Comparison of ENCODE assay signal across 1 cellular context in genomic region chr6:168031411-168032382, GRCh38.
TF ChIP-seq lines count a peak whose summit lies in the region.

No MANE protein-coding gene starts in this region.

TF ChIP-seq in K562, 482 proteins besides CTCF, POLR2A, EP300 and RAD21 (continued from another document):
- no peak for TF ChIP-seq ARID4B (CRISPR knock-in tag; IDR thresholded peaks at IDR 0.05)
